41 cellular contexts compared by ENCODE assay signal in genomic region chr3:1727242-1727641, GRCh38.
"Had no signal": no experiment of that assay in that cellular context is flagged by ENCODE, and none has a peak within 500 bp of the region (broad histone marks: within the 10 kb centered on the region; RNA-seq: fewer than 3 reads in every experiment).

No MANE protein-coding gene starts in this region.

- H3K36me3 Mint-ChIP-seq: activated CD8-positive, alpha-beta memory T cell treated with anti-CD3 and anti-CD28 coated beads, Interleukin-2, amount 10 ng/mL, durations not matched to agents 7 days and 5 days; activated naive CD4-positive, alpha-beta T cell treated with anti-CD3 and anti-CD28 coated beads, Interleukin-2, amount 10 ng/mL, durations not matched to agents 7 days and 5 days; activated naive CD4-positive, alpha-beta T cell treated with anti-CD3 and anti-CD28 coated beads, Interleukin-2, amount 50 U/mL, for 24 hours; activated naive CD8-positive, alpha-beta T cell; activated naive CD8-positive, alpha-beta T cell treated with anti-CD3 and anti-CD28 coated beads, Interleukin-2, amount 10 ng/mL, durations not matched to agents 7 days and 5 days; brain had no signal

- H3K27ac ChIP-seq: ascending aorta, cardiac muscle cell, WERI-Rb-1 had no signal

- H3K36me3 ChIP-seq: ascending aorta, cardiac muscle cell, WERI-Rb-1 had no signal

- H3K4me1 ChIP-seq: ascending aorta had no signal

- H3K9me3 ChIP-seq: ascending aorta had no signal

- DNase-seq: activated CD4-positive, alpha-beta memory T cell treated with anti-CD3 and anti-CD28 coated beads, Interleukin-2, amount 10 ng/mL, durations not matched to agents 7 days and 5 days; activated CD4-positive, alpha-beta T cell treated with anti-CD3 and anti-CD28 coated beads for 1 hour; activated CD4-positive, alpha-beta T cell treated with anti-CD3 and anti-CD28 coated beads for 36 hours; activated CD4-positive, alpha-beta T cell treated with anti-CD3 and anti-CD28 coated beads for 48 hours; activated CD4-positive, alpha-beta T cell treated with anti-CD3 and anti-CD28 coated beads, Interleukin-2, amount 50 U/mL, for 1 hour; activated CD4-positive, alpha-beta T cell treated with anti-CD3 and anti-CD28 coated beads, Interleukin-2, amount 50 U/mL, for 4 hours; activated CD4-positive, CD25-positive, alpha-beta regulatory T cell; activated CD8-positive, alpha-beta memory T cell treated with anti-CD3 and anti-CD28 coated beads for 24 hours; activated CD8-positive, alpha-beta memory T cell treated with anti-CD3 and anti-CD28 coated beads, Interleukin-2, amount 10 ng/mL, durations not matched to agents 7 days and 5 days; activated CD8-positive, alpha-beta memory T cell treated with anti-CD3 and anti-CD28 coated beads, Interleukin-2, amount 50 U/mL, for 48 hours; activated CD8-positive, alpha-beta T cell treated with anti-CD3 and anti-CD28 coated beads, Interleukin-2, amount 10 ng/mL, durations not matched to agents 7 days and 5 days; activated effector memory CD4-positive, alpha-beta T cell treated with Interleukin-2 at 50 U/mL for 16 hours; activated gamma-delta T cell; activated naive CD4-positive, alpha-beta T cell treated with anti-CD3 and anti-CD28 coated beads, Interleukin-2, amount 10 ng/mL, durations not matched to agents 7 days and 5 days; activated naive CD4-positive, alpha-beta T cell treated with Interleukin-2 at 50 U/mL for 16 hours; activated naive CD8-positive, alpha-beta T cell treated with anti-CD3 and anti-CD28 coated beads, Interleukin-2, amount 10 ng/mL, durations not matched to agents 7 days and 5 days; activated naive CD8-positive, alpha-beta T cell treated with anti-CD3 and anti-CD28 coated beads, Interleukin-2, amount 50 U/mL, for 24 hours; activated T-cell treated with anti-CD3 and anti-CD28 coated beads, Interleukin-2, amount 50 U/mL, for 24 hours; activated T-cell treated with anti-CD3 and anti-CD28 coated beads, Interleukin-2, amount 50 U/mL, for 48 hours; amygdala; anterior cingulate cortex; caudate nucleus; cerebellar nuclear complex; SW 1271; T-helper 1 cell; T-helper 2 cell; T-helper 9 cell; WERI-Rb-1 had no signal

- H3K9me3 Mint-ChIP-seq: activated naive CD4-positive, alpha-beta T cell treated with anti-CD3 and anti-CD28 coated beads, Interleukin-2, amount 50 U/mL, for 24 hours had no signal

- H3K4me1 Mint-ChIP-seq: activated CD4-positive, alpha-beta memory T cell treated with anti-CD3 and anti-CD28 coated beads, Interleukin-2, amount 10 ng/mL, durations not matched to agents 7 days and 5 days; activated CD4-positive, alpha-beta T cell treated with anti-CD3 and anti-CD28 coated beads for 36 hours; activated CD8-positive, alpha-beta memory T cell treated with anti-CD3 and anti-CD28 coated beads, Interleukin-2, amount 10 ng/mL, durations not matched to agents 7 days and 5 days; activated naive CD4-positive, alpha-beta T cell treated with anti-CD3 and anti-CD28 coated beads, Interleukin-2, amount 10 ng/mL, durations not matched to agents 7 days and 5 days; activated naive CD4-positive, alpha-beta T cell treated with anti-CD3 and anti-CD28 coated beads, Interleukin-2, amount 50 U/mL, for 24 hours; activated naive CD8-positive, alpha-beta T cell treated with anti-CD3 and anti-CD28 coated beads, Interleukin-2, amount 10 ng/mL, durations not matched to agents 7 days and 5 days; activated naive CD8-positive, alpha-beta T cell treated with anti-CD3 and anti-CD28 coated beads, Interleukin-2, amount 50 U/mL, for 24 hours; brain; central memory CD8-positive, alpha-beta T cell; WTC11 had no signal

- H3K4me3 ChIP-seq: ascending aorta, cardiac muscle cell had no signal

- FAIRE-seq: bronchial epithelial cell, TTC549 had no signal

- H3K27me3 ChIP-seq: ascending aorta, cardiac muscle cell had no signal

- ATAC-seq: activated CD4-positive, alpha-beta T cell treated with anti-CD3 and anti-CD28 coated beads for 36 hours; activated CD4-positive, CD25-positive, alpha-beta regulatory T cell treated with anti-CD3 and anti-CD28 coated beads, Interleukin-2, amount 50 U/mL, for 24 hours; activated CD8-positive, alpha-beta memory T cell treated with anti-CD3 and anti-CD28 coated beads, Interleukin-2, amount 10 ng/mL, durations not matched to agents 7 days and 5 days; activated CD8-positive, alpha-beta T cell treated with anti-CD3 and anti-CD28 coated beads, Interleukin-2, amount 10 ng/mL, durations not matched to agents 7 days and 5 days; activated naive CD8-positive, alpha-beta T cell treated with anti-CD3 and anti-CD28 coated beads, Interleukin-2, amount 50 U/mL, for 24 hours; WTC11 had no signal

- H3K27me3 Mint-ChIP-seq: activated CD4-positive, alpha-beta memory T cell treated with anti-CD3 and anti-CD28 coated beads, Interleukin-2, amount 10 ng/mL, durations not matched to agents 7 days and 5 days; activated CD4-positive, alpha-beta T cell treated with anti-CD3 and anti-CD28 coated beads for 36 hours; activated CD8-positive, alpha-beta memory T cell treated with anti-CD3 and anti-CD28 coated beads, Interleukin-2, amount 10 ng/mL, durations not matched to agents 7 days and 5 days; activated naive CD4-positive, alpha-beta T cell treated with anti-CD3 and anti-CD28 coated beads, Interleukin-2, amount 10 ng/mL, durations not matched to agents 7 days and 5 days; activated naive CD4-positive, alpha-beta T cell treated with anti-CD3 and anti-CD28 coated beads, Interleukin-2, amount 50 U/mL, for 24 hours; activated naive CD8-positive, alpha-beta T cell; activated naive CD8-positive, alpha-beta T cell treated with anti-CD3 and anti-CD28 coated beads, Interleukin-2, amount 10 ng/mL, durations not matched to agents 7 days and 5 days; activated naive CD8-positive, alpha-beta T cell treated with anti-CD3 and anti-CD28 coated beads, Interleukin-2, amount 50 U/mL, for 24 hours; activated T-cell treated with anti-CD3 and anti-CD28 coated beads, Interleukin-2, amount 50 U/mL, for 24 hours; brain; central memory CD8-positive, alpha-beta T cell had no signal

- H3K27ac Mint-ChIP-seq: activated CD4-positive, alpha-beta memory T cell treated with anti-CD3 and anti-CD28 coated beads, Interleukin-2, amount 10 ng/mL, durations not matched to agents 7 days and 5 days; activated CD4-positive, alpha-beta T cell treated with anti-CD3 and anti-CD28 coated beads for 36 hours; activated CD8-positive, alpha-beta memory T cell treated with anti-CD3 and anti-CD28 coated beads, Interleukin-2, amount 10 ng/mL, durations not matched to agents 7 days and 5 days; activated CD8-positive, alpha-beta T cell treated with anti-CD3 and anti-CD28 coated beads, Interleukin-2, amount 10 ng/mL, durations not matched to agents 7 days and 5 days; activated naive CD4-positive, alpha-beta T cell treated with anti-CD3 and anti-CD28 coated beads, Interleukin-2, amount 10 ng/mL, durations not matched to agents 7 days and 5 days; activated naive CD4-positive, alpha-beta T cell treated with anti-CD3 and anti-CD28 coated beads, Interleukin-2, amount 50 U/mL, for 24 hours; activated naive CD8-positive, alpha-beta T cell; activated naive CD8-positive, alpha-beta T cell treated with anti-CD3 and anti-CD28 coated beads, Interleukin-2, amount 10 ng/mL, durations not matched to agents 7 days and 5 days; activated naive CD8-positive, alpha-beta T cell treated with anti-CD3 and anti-CD28 coated beads, Interleukin-2, amount 50 U/mL, for 24 hours; activated T-cell treated with anti-CD3 and anti-CD28 coated beads, Interleukin-2, amount 50 U/mL, for 24 hours; activated T-helper 2 cell treated with anti-CD3 and anti-CD28 coated beads, Interferon-gamma antibody, Interleukin-2, Interleukin-4, amounts not matched to agents 10 μg/mL and 5 μg/mL and 100 μg/mL, durations not matched to agents 14 hours and 24 hours and 36 hours; brain; T-helper 1 cell treated with Interleukin-12 subunit alpha and Interleukin-12 subunit beta and Interleukin-4 antibody, amounts not matched to agents 30 μg/mL and 1 μg/mL, for 36 hours; T-helper 2 cell treated with Interferon-gamma antibody and Interleukin-4, amounts not matched to agents 5 μg/mL and 100 μg/mL, for 36 hours; WTC11 had no signal

- H3K4me3 Mint-ChIP-seq: activated CD4-positive, alpha-beta memory T cell treated with anti-CD3 and anti-CD28 coated beads, Interleukin-2, amount 10 ng/mL, durations not matched to agents 7 days and 5 days; activated CD4-positive, alpha-beta T cell treated with anti-CD3 and anti-CD28 coated beads for 36 hours; activated CD8-positive, alpha-beta memory T cell treated with anti-CD3 and anti-CD28 coated beads, Interleukin-2, amount 10 ng/mL, durations not matched to agents 7 days and 5 days; activated CD8-positive, alpha-beta T cell treated with anti-CD3 and anti-CD28 coated beads, Interleukin-2, amount 10 ng/mL, durations not matched to agents 7 days and 5 days; activated naive CD4-positive, alpha-beta T cell treated with anti-CD3 and anti-CD28 coated beads, Interleukin-2, amount 10 ng/mL, durations not matched to agents 7 days and 5 days; activated naive CD4-positive, alpha-beta T cell treated with anti-CD3 and anti-CD28 coated beads, Interleukin-2, amount 50 U/mL, for 24 hours; activated naive CD8-positive, alpha-beta T cell; activated naive CD8-positive, alpha-beta T cell treated with anti-CD3 and anti-CD28 coated beads, Interleukin-2, amount 10 ng/mL, durations not matched to agents 7 days and 5 days; activated naive CD8-positive, alpha-beta T cell treated with anti-CD3 and anti-CD28 coated beads, Interleukin-2, amount 50 U/mL, for 24 hours; activated T-cell treated with anti-CD3 and anti-CD28 coated beads, Interleukin-2, amount 50 U/mL, for 24 hours; brain; central memory CD8-positive, alpha-beta T cell; T-helper 1 cell treated with Interleukin-12 subunit alpha and Interleukin-12 subunit beta and Interleukin-4 antibody, amounts not matched to agents 30 μg/mL and 1 μg/mL, for 36 hours; T-helper 2 cell treated with Interferon-gamma antibody and Interleukin-4, amounts not matched to agents 5 μg/mL and 100 μg/mL, for 36 hours; WTC11 had no signal
